ENCODE assay signal across 8 cellular contexts in the genomic region with DNA sequence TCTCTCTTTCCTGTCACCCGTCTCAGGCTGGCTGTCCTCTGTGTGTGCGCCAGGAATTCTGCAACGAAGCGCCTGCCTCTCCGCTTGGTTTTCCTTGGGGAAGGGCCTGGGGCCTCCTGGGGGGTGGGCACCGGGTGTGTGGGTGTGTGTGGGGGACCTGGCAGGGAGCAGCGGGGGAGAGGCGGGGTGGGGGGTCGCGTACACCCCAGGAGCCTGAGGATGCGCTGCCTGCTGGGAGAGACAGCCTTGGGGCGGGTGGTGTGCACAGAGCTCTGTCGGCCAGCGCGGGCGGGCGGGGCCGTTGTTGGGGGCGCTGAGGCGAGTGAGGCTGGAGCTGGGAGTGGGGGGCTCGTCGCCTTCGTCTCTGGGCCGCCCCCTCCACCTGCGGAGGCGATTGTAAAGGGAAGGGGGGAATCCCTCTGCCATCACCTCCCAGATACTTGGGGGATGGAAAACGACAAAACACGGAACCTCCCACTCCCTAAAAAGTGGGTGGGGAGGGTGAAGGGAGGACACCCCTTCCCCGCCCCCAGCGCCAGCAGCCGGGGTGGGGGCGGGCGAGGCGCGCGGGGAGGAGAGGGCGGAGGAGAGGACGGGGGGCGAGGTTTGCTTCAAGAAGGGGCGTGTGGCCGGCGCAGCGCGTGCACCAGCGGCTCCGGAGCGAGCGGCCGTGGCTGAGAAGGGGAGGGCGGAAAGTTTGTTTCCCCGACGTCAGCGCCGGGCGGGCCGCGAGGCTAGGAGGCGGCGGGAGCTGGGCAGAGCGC. TPM values are rescaled to one million over a fixed set of nuclear protein-coding genes. Genes with fewer than 3 reads are reported as not detected.
DNase-seq lines count a peak whose midpoint lies in the region; ATAC-seq, FAIRE-seq and TF ChIP-seq lines count a peak whose summit lies in the region.

Gene PRRX2 (plus strand): TSS at position 640 of the 764 bp plus-strand sequence. CDS start 221 bp downstream, outside the sequence.

- WGBS in A549 (ENCODE audit: missing lambda C conversion rate): 10% methylated on average over 17 of the region's 60 CpGs

- no peak within 1 kb of the TSS for H3K27ac Mint-ChIP-seq in activated naive CD8-positive, alpha-beta T cell treated with anti-CD3 and anti-CD28 coated beads for 36 hours

- no peaks in the 10 kb centered on the region for H3K4me1 Mint-ChIP-seq in activated naive CD8-positive, alpha-beta T cell treated with anti-CD3 and anti-CD28 coated beads for 36 hours

- H3K4me2 ChIP-seq in A549: peak within 1 kb of the TSS; percentile 86

- H3K9me3 ChIP-seq in A549: no peaks in the 10 kb centered on the region

- no peak for TF ChIP-seq EP300 in A549 (IDR thresholded peaks at IDR 0.05)

- POLR2A ChIA-PET in A549 (lab: Yijun Ruan, JAX): no interaction called here

- CTCF ChIA-PET in A549 (lab: Yijun Ruan, JAX): no interaction called here

- peak; percentile 73 to 79 for ATAC-seq in A549
- no peak for ATAC-seq in HG03280 (IDR thresholded peaks at IDR 0.05; ENCODE audit: unreplicated experiment)
- no peak for ATAC-seq in HG03045 (IDR thresholded peaks at IDR 0.05; ENCODE audit: unreplicated experiment)

- no peak for TF ChIP-seq POLR2A in A549 (IDR thresholded peaks at IDR 0.05; ENCODE audit: low read length)

- TF ChIP-seq CTCF in A549 (IDR thresholded peaks at IDR 0.05): no peak

- H3K36me3 Mint-ChIP-seq in activated naive CD8-positive, alpha-beta T cell treated with anti-CD3 and anti-CD28 coated beads for 36 hours: no peaks in the 10 kb centered on the region

- peak within 1 kb of the TSS; percentile 63 for H3K4me3 Mint-ChIP-seq in activated naive CD8-positive, alpha-beta T cell treated with anti-CD3 and anti-CD28 coated beads for 36 hours

- H3K4me1 ChIP-seq in A549: peaks cover 18% of the 10 kb centered on the region; the same call in 1 of the 3 replicates

- DNase-seq in A549 (ENCODE audit: low read depth in 1 of 2, low spot score in 1 of 2): peak; percentile 47 to 49
- DNase-seq in HuH-7.5 (ENCODE audit: low spot score): peak; percentile 56
- DNase-seq in activated naive CD8-positive, alpha-beta T cell treated with anti-CD3 and anti-CD28 coated beads for 36 hours: peak; percentile 72
- DNase-seq in iPS-NIHi11 (ENCODE audit: low spot score): peak; percentile 79
- peak; percentile 12 to 32 for DNase-seq in stimulated activated CD8-positive, alpha-beta memory T cell treated with anti-CD3 and anti-CD28 coated beads, Interleukin-15, amount 100 ng/mL, for 48 hours (ENCODE audit: low read depth in 2 of 2)
- DNase-seq in SIG-M5 (lab: John Stamatoyannopoulos, UW): no peak

- H3K27ac ChIP-seq in A549: peak within 1 kb of the TSS; percentile 82 to 86

- peak within 1 kb of the TSS; percentile 77 for H3K4me3 ChIP-seq in A549

- no peaks in the 10 kb centered on the region for H3K9me3 Mint-ChIP-seq in activated naive CD8-positive, alpha-beta T cell treated with anti-CD3 and anti-CD28 coated beads for 36 hours

- FAIRE-seq in A549 (lab: Jason Lieb, UNC): no peak

- peaks cover 34% of the 10 kb centered on the region for H3K27me3 Mint-ChIP-seq in activated naive CD8-positive, alpha-beta T cell treated with anti-CD3 and anti-CD28 coated beads for 36 hours

- no peak for TF ChIP-seq RAD21 in A549 (conservative IDR thresholded peaks at IDR 0.05 in 1 of 2, IDR thresholded peaks at IDR 0.05 in 1 of 2)

TF ChIP-seq in A549, 52 proteins besides CTCF, POLR2A, EP300 and RAD21:
- TF ChIP-seq MAZ (IDR thresholded peaks at IDR 0.05; ENCODE audit: borderline replicate concordance, low read depth, low read length) (no peak), ZSCAN20 (CRISPR knock-in tag; IDR thresholded peaks at IDR 0.05) (no peak), SMC3 (IDR thresholded peaks at IDR 0.05) (no peak), MYC (IDR thresholded peaks at IDR 0.05; ENCODE audit: borderline replicate concordance, low read length) (no peak), PHF8 (IDR thresholded peaks at IDR 0.05; ENCODE audit: borderline replicate concordance, low read depth) (no peak), JUN (IDR thresholded peaks at IDR 0.05) (0 out of 5 replicates have a peak, but pooled peaks of 1 of the 2 experiments have one; percentile 41), SREBF2 (IDR thresholded peaks at IDR 0.05) (no peak), CHD2 (IDR thresholded peaks at IDR 0.05; ENCODE audit: low read length, partially characterized antibody) (no peak), RFX5 (IDR thresholded peaks at IDR 0.05) (no peak), MAX (IDR thresholded peaks at IDR 0.05) (peak; percentile 51; the same call in 1 of the 2 replicates), HDAC2 (IDR thresholded peaks at IDR 0.05) (no peak), ATOH8 (CRISPR knock-in tag; IDR thresholded peaks at IDR 0.05; ENCODE audit: low read depth) (no peak), EHMT2 (IDR thresholded peaks at IDR 0.05; ENCODE audit: low read depth) (no peak)
- TF ChIP-seq, protein P1, sequence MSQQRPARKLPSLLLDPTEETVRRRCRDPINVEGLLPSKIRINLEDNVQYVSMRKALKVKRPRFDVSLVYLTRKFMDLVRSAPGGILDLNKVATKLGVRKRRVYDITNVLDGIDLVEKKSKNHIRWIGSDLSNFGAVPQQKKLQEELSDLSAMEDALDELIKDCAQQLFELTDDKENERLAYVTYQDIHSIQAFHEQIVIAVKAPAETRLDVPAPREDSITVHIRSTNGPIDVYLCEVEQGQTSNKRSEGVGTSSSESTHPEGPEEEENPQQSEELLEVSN (IDR thresholded peaks at IDR 0.05; ENCODE audit: borderline replicate concordance, low read depth): 0 out of 2 replicates have a peak, but pooled peaks have one; percentile 23

RNA-seq across cellular contexts. Expression of gene PRRX2, which starts in this region (rescaled TPM):
- polyA plus RNA-seq in A549 (2011; rRNA removed) (0.90 and 0.95 TPM in 2 replicates), A549 (2017; fragmentation: RNase III; extraction: RNeasy Plus Mini Kit Qiagen cat#74134 plus additional on column Dnase treatment) (2.2 to 2.7 TPM (median 2.3 TPM) in 3 replicates)
- polyA plus RNA-seq in A549 (2012; cell fraction: cytosol; rRNA removed): 4.3 and 6.6 TPM in 2 replicates
- 3.9 and 5.1 TPM in 2 replicates for polyA plus RNA-seq in A549 (2012; cell fraction: nucleus; rRNA removed)
- 0.79 and 1.0 TPM in 2 replicates for polyA minus RNA-seq in A549 (2011; rRNA and poly(A)+ RNA removed)
- under 1 TPM; 0.66 to 0.76 TPM for total RNA-seq in activated naive CD8-positive, alpha-beta T cell treated with anti-CD3 and anti-CD28 coated beads for 36 hours

Comparison
In these comparisons a context has a peak if more than half of its experiments do, and no peak if none do; other contexts are left out.
1. Peak in DNase-seq in activated naive CD8-positive, alpha-beta T cell treated with anti-CD3 and anti-CD28 coated beads for 36 hours; RNA of the gene not detected or under 1 TPM.
2. ATAC-seq: peak in A549 (2 of 2); none in HG03280 (single experiment) and HG03045 (single experiment).